ENCODE assay signal across 10 cellular contexts in genomic region chr1:6191968-6192367, GRCh38. TPM values are rescaled to one million over a fixed set of nuclear protein-coding genes. Genes with fewer than 3 reads are reported as not detected.
"Had no signal": no experiment of that assay in that cellular context is flagged by ENCODE, and none has a peak within 500 bp of the region (broad histone marks: within the 10 kb centered on the region; RNA-seq: fewer than 3 reads in every experiment).

No MANE protein-coding gene starts in this region.

- FAIRE-seq: HepG2 had no signal

- H3K9ac ChIP-seq: GM23248 had no signal

- H3K4me3 ChIP-seq: GM23248, HAP-1 had no signal

- H3K9me3 ChIP-seq: HAP-1 had no signal

- H3K4me3 Mint-ChIP-seq: IgD-negative memory B cell had no signal

- H2AFZ ChIP-seq: GM23248 had no signal

- DNase-seq: GM23248, H7, KG1 had no signal

- H3K27ac Mint-ChIP-seq: IgD-negative memory B cell had no signal

- H3K27ac ChIP-seq: GM23248, HL-60 had no signal

- H3K9me3 Mint-ChIP-seq: IgD-negative memory B cell had no signal

- H3K27me3 Mint-ChIP-seq: IgD-negative memory B cell had no signal

- ATAC-seq: HCT116, HepG2 had no signal

- H3K4me1 ChIP-seq: HAP-1 had no signal

RNA-seq across cellular contexts. Expression of gene CHD5, which starts 11.8 kb away (rescaled TPM):
- total RNA-seq: HT1080 had no signal
- polyA plus RNA-seq: IgD-negative memory B cell had no signal

RNA-seq across cellular contexts. Expression of gene HES3, which starts 52.0 kb away (rescaled TPM):
- total RNA-seq: GM23248, H4, HepG2, HT1080 had no signal
- polyA plus RNA-seq: GM23248, HepG2, IgD-negative memory B cell had no signal
